ENCODE assay signal across 12 cellular contexts in the genomic region with DNA sequence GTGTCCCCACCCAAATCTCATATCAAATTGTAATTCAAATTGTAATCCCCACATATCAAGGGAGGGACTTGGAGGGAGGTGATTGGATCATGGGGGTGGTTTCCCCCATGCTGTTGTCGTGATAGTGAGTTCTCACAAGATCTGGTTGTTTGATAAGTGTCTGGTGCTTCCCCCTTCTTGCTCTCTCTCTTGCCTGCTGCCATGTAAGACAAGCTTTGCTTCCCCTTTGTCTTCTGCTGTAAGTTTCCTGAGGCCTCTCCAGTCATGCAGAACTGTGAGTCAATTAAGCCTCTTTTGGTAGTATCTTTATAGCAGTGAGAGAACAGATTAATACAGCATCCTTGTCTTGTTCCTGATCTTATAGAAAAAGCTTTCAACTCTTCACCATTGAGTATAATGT. TPM values are rescaled to one million over a fixed set of nuclear protein-coding genes. Genes with fewer than 3 reads are reported as not detected.
DNase-seq lines count a peak whose midpoint lies in the region; ATAC-seq, FAIRE-seq and TF ChIP-seq lines count a peak whose summit lies in the region.
"Had no signal": no experiment of that assay in that cellular context is flagged by ENCODE, and none has a peak within 500 bp of the region (broad histone marks: within the 10 kb centered on the region; RNA-seq: fewer than 3 reads in every experiment).

No MANE protein-coding gene starts in this region.

- TF ChIP-seq CTCF in PC-3 (conservative IDR thresholded peaks at IDR 0.05; ENCODE audit: low read depth, low read length) (no peak), RWPE1 (conservative IDR thresholded peaks at IDR 0.05; ENCODE audit: low read depth) (no peak)

- no peak overlapping the region for H3K4me3 ChIP-seq in BLaER1 treated with 17β-estradiol and CSF1 and Interleukin-3, amounts not matched to agents 10 nM and 100 nM
- no peak overlapping the region for H3K4me3 ChIP-seq in PC-3 (ENCODE audit: low read length)

- intact Hi-C loops in PC-3 (cut with micrococcal nuclease), result no loop called here

- POLR2A ChIA-PET in PC-3 (lab: Charles Lee; ENCODE audit: unreplicated experiment), result no interaction called here
- POLR2A ChIA-PET in RWPE1 (lab: Yijun Ruan, JAX; ENCODE audit: low non-redundant PET), result no interaction called here

- peaks cover 0 to 4% (median 0%) of the 10 kb centered on the region in 11 experiments; a peak in 1 of 22 replicates for H3K36me3 ChIP-seq in BLaER1 treated with 17β-estradiol and CSF1 and Interleukin-3, amounts not matched to agents 10 nM and 100 nM
- H3K36me3 ChIP-seq in PC-3 (ENCODE audit: low read depth, low read length), result no peaks in the 10 kb centered on the region

- peak; percentile 67 for FAIRE-seq in GM19239 (lab: Jason Lieb, UNC)

- DNase-seq in GM19239 (ENCODE audit: insufficient read length, low spot score) (no peak), OCI-M1 (lab: John Stamatoyannopoulos, UW) (peak; percentile 52), PC-3 (no peak), RWPE1 (ENCODE audit: low spot score) (no peak), NK-92 (lab: John Stamatoyannopoulos, UW; ENCODE audit: unreplicated experiment) (no peak)
- DNase-seq in stimulated activated CD4-positive, alpha-beta T cell treated with anti-CD3 and anti-CD28 coated beads, Interleukin-12 subunit alpha, Interleukin-12 subunit beta, amount 100 ng/mL, for 4 hours, result no peak
- DNase-seq: effector CD8-positive, alpha-beta T cell; NCI-H510A treated with DMSO at 0.1 percent for 48 hours; occipital lobe; T-helper 9 cell had no signal

- no peaks in the 10 kb centered on the region for H4K20me1 ChIP-seq in BLaER1 treated with 17β-estradiol and CSF1 and Interleukin-3, amounts not matched to agents 10 nM and 100 nM
- no peaks in the 10 kb centered on the region for H4K20me1 ChIP-seq in PC-3 (ENCODE audit: low read length)

- H2AFZ ChIP-seq in PC-3 (ENCODE audit: low read length), result no peak overlapping the region

- H3F3A ChIP-seq in PC-3 (ENCODE audit: low read length, unreplicated experiment), result no peaks in the 10 kb centered on the region

- H3K9ac ChIP-seq in BLaER1 treated with 17β-estradiol and CSF1 and Interleukin-3, amounts not matched to agents 10 nM and 100 nM, result no peak overlapping the region
- H3K9ac ChIP-seq in PC-3 (ENCODE audit: low read length), result no peak overlapping the region

- BruUV-seq in PC-3 (replicated peaks; lab: Mats Ljungman, UMichigan), result no TSS peak

- no peaks in the 10 kb centered on the region for H3K27me3 ChIP-seq in BLaER1 treated with 17β-estradiol and CSF1 and Interleukin-3, amounts not matched to agents 10 nM and 100 nM
- no peaks in the 10 kb centered on the region for H3K27me3 ChIP-seq in PC-3 (ENCODE audit: low read length)

- H3K4me1 ChIP-seq in BLaER1 treated with 17β-estradiol and CSF1 and Interleukin-3, amounts not matched to agents 10 nM and 100 nM, result peaks cover 19 to 27% (median 25%) of the 10 kb centered on the region in 10 experiments; a peak in 19 of 20 replicates
- no peaks in the 10 kb centered on the region for H3K4me1 ChIP-seq in PC-3 (ENCODE audit: insufficient read depth, low read length)

- ATAC-seq in HG03095 (IDR thresholded peaks at IDR 0.05; ENCODE audit: unreplicated experiment) (peak; percentile 81), PC-3 (no peak)

- H3K79me2 ChIP-seq in PC-3 (ENCODE audit: low read length), result no peaks in the 10 kb centered on the region

- H3K9me2 ChIP-seq in PC-3 (replicated peaks; ENCODE audit: low read length), result no peaks in the 10 kb centered on the region

- peak overlapping the region in 9 of 11 experiments; percentile 1 to 53 (median 15); a peak in 7 of 22 replicates for H3K4me2 ChIP-seq in BLaER1 treated with 17β-estradiol and CSF1 and Interleukin-3, amounts not matched to agents 10 nM and 100 nM
- H3K4me2 ChIP-seq in PC-3 (ENCODE audit: low read length), result no peak overlapping the region

- H3K9me3 ChIP-seq in BLaER1 treated with 17β-estradiol and CSF1 and Interleukin-3, amounts not matched to agents 10 nM and 100 nM (replicated peaks in 1 of 11), result 0 out of 22 replicates have a peak, but pooled peaks cover 0 to 4% (median 0%) of the 10 kb centered on the region in 11 experiments
- H3K9me3 ChIP-seq in PC-3 (ENCODE audit: low read length), result no peaks in the 10 kb centered on the region

- CTCF ChIA-PET in PC-3 (lab: Charles Lee) (no interaction called here), RWPE1 (lab: Yijun Ruan, JAX) (interaction anchor here (0.5 kb wide), 1 partner anchor 538 kb away, joined by 3 read pairs; no protein-coding TSS in a partner anchor)

- no peak overlapping the region for H3K27ac ChIP-seq in BLaER1 treated with 17β-estradiol and CSF1 and Interleukin-3, amounts not matched to agents 10 nM and 100 nM
- H3K27ac ChIP-seq in PC-3 (ENCODE audit: low read length), result no peak overlapping the region
- H3K27ac ChIP-seq in RWPE1, result no peak overlapping the region

RNA-seq across cellular contexts. Expression of gene LRRC39, which starts 6.5 kb away (rescaled TPM):
- 0.84 and 0.86 TPM in 2 replicates for total RNA-seq in PC-3 (2014; rRNA removed)

RNA-seq across cellular contexts. Expression of gene TRMT13, which starts 51.6 kb away (rescaled TPM):
- 6.7 and 9.4 TPM in 2 replicates for total RNA-seq in PC-3 (2014; rRNA removed)

RNA-seq across cellular contexts. Expression of gene SASS6, which starts 51.8 kb away (rescaled TPM):
- 9.0 and 9.2 TPM in 2 replicates for total RNA-seq in PC-3 (2014; rRNA removed)
